14 cellular contexts compared by ENCODE assay signal in the genomic region with DNA sequence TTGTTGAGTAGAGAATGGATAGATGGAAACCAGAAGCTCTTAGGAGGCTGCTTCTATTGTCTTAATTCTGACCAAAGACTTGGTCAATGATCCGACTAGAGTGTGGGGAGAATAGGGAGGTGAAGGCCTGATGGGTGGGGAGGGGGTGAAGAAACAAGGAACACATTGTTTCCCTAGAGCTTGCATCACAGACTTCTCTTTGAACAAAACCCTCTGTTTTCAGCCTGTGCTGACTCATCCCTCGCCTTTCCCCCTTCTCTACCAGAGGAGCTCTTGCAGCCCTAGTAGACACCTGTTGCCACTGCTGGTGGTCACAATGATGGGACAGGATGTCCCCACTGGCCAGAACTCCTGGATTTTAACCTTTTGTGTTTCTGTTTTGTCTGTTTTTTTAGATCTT. TPM values are rescaled to one million over a fixed set of nuclear protein-coding genes. Genes with fewer than 3 reads are reported as not detected.
DNase-seq lines count a peak whose midpoint lies in the region; ATAC-seq, FAIRE-seq and TF ChIP-seq lines count a peak whose summit lies in the region.
"Had no signal": no experiment of that assay in that cellular context is flagged by ENCODE, and none has a peak within 500 bp of the region (broad histone marks: within the 10 kb centered on the region; RNA-seq: fewer than 3 reads in every experiment).

No MANE protein-coding gene starts in this region.

- no peak overlapping the region for H3K4me3 ChIP-seq in bronchial epithelial cell (ENCODE audit: low read depth, low read length)
- H3K4me3 ChIP-seq: breast epithelium had no signal

- H3K27me3 Mint-ChIP-seq in Calu3 (ENCODE audit: unreplicated experiment) = no peaks in the 10 kb centered on the region

- H3K27me3 ChIP-seq in bronchial epithelial cell (ENCODE audit: control insufficient read depth, insufficient read depth, low read length) = peaks cover 13% of the 10 kb centered on the region
- H3K27me3 ChIP-seq: breast epithelium had no signal

- no peak overlapping the region for H3K4me3 Mint-ChIP-seq in Calu3 (ENCODE audit: low read depth, unreplicated experiment)
- no peak overlapping the region for H3K4me3 Mint-ChIP-seq in stimulated activated effector memory CD8-positive, alpha-beta T cell treated with anti-CD3 and anti-CD28 coated beads, Interleukin-12 subunit alpha, Interleukin-12 subunit beta, amount 100 ng/mL, for 72 hours
- H3K4me3 Mint-ChIP-seq: B cell had no signal

- FAIRE-seq in bronchial epithelial cell (lab: Jason Lieb, UNC) = peak; percentile 55

- no peaks in the 10 kb centered on the region for H3K36me3 ChIP-seq in bronchial epithelial cell (ENCODE audit: control insufficient read depth, insufficient read depth, low read length)
- H3K36me3 ChIP-seq: breast epithelium had no signal

- peak overlapping the region; percentile 77 for H3K27ac Mint-ChIP-seq in Calu3 (ENCODE audit: unreplicated experiment)
- no peak overlapping the region for H3K27ac Mint-ChIP-seq in stimulated activated effector memory CD8-positive, alpha-beta T cell treated with anti-CD3 and anti-CD28 coated beads, Interleukin-12 subunit alpha, Interleukin-12 subunit beta, amount 100 ng/mL, for 72 hours
- H3K27ac Mint-ChIP-seq: B cell had no signal

- CTCF ChIA-PET in Calu3 (lab: Charles Lee) = interaction anchor here (0.6 to 2.0 kb wide), 7 partner anchors 14 to 597 kb away, joined by 3 to 9 read pairs (median 3); no protein-coding TSS in a partner anchor

- peak; percentile 86 for DNase-seq in Calu3
- peak; percentile 36 for DNase-seq in M059J (ENCODE audit: low read depth)
- DNase-seq in bronchial epithelial cell (ENCODE audit: low read depth) = no peak
- DNase-seq in middle frontal gyrus (ENCODE audit: extremely low spot score, low spot score) = peak; percentile 37
- DNase-seq in activated effector memory CD4-positive, alpha-beta T cell treated with Interleukin-2 at 50 U/mL for 16 hours = no peak
- no peak for DNase-seq in stimulated activated effector memory CD8-positive, alpha-beta T cell treated with anti-CD3 and anti-CD28 coated beads, Interleukin-12 subunit alpha, Interleukin-12 subunit beta, amount 100 ng/mL, for 72 hours (ENCODE audit: low spot score in 2 of 2)
- no peak for DNase-seq in epidermal melanocyte (ENCODE audit: insufficient read length, low spot score)
- DNase-seq in NCI-H748 treated with DMSO at 0.1 percent for 48 hours (lab: John Stamatoyannopoulos, UW) = no peak
- DNase-seq: activated CD4-positive, alpha-beta T cell treated with anti-CD3 and anti-CD28 coated beads, Interleukin-2, amount 50 U/mL, for 4 hours; activated effector memory CD4-positive, alpha-beta T cell treated with anti-CD3 and anti-CD28 coated beads, Interleukin-2, amount 50 U/mL, for 16 hours; Kasumi-1 had no signal

- H3K9me3 Mint-ChIP-seq in Calu3 (ENCODE audit: low read depth, unreplicated experiment) = no peaks in the 10 kb centered on the region
- H3K9me3 Mint-ChIP-seq in stimulated activated effector memory CD8-positive, alpha-beta T cell treated with anti-CD3 and anti-CD28 coated beads, Interleukin-12 subunit alpha, Interleukin-12 subunit beta, amount 100 ng/mL, for 72 hours = no peaks in the 10 kb centered on the region

- H3K36me3 Mint-ChIP-seq in Calu3 (ENCODE audit: insufficient read depth, unreplicated experiment) = peaks cover 3% of the 10 kb centered on the region
- H3K36me3 Mint-ChIP-seq in stimulated activated effector memory CD8-positive, alpha-beta T cell treated with anti-CD3 and anti-CD28 coated beads, Interleukin-12 subunit alpha, Interleukin-12 subunit beta, amount 100 ng/mL, for 72 hours = no peaks in the 10 kb centered on the region

- TF ChIP-seq CTCF in Calu3 (IDR thresholded peaks at IDR 0.05; ENCODE audit: unreplicated experiment) = no peak
- TF ChIP-seq CTCF in bronchial epithelial cell (IDR thresholded peaks at IDR 0.05; ENCODE audit: insufficient read depth, low read length, severe bottlenecking) = no peak

- no peak for ATAC-seq in stimulated activated effector memory CD8-positive, alpha-beta T cell treated with anti-CD3 and anti-CD28 coated beads, Interleukin-12 subunit alpha, Interleukin-12 subunit beta, amount 100 ng/mL, for 72 hours

- intact Hi-C loops in Calu3 (cut with micrococcal nuclease; ENCODE audit: unreplicated experiment) = no loop called here

- BruUV-seq in Calu3 (replicated peaks; lab: Mats Ljungman, UMichigan) = no TSS peak

- H3K4me1 Mint-ChIP-seq in Calu3 (ENCODE audit: low read depth, unreplicated experiment) = peaks cover 57% of the 10 kb centered on the region
- H3K4me1 Mint-ChIP-seq in stimulated activated effector memory CD8-positive, alpha-beta T cell treated with anti-CD3 and anti-CD28 coated beads, Interleukin-12 subunit alpha, Interleukin-12 subunit beta, amount 100 ng/mL, for 72 hours = no peaks in the 10 kb centered on the region
- H3K4me1 Mint-ChIP-seq: B cell had no signal

RNA-seq across cellular contexts. Expression of a gene that starts 46.8 kb away (rescaled TPM):
- total RNA-seq in Calu3 (2022) (not detected in 2 replicates), bronchial epithelial cell (not detected in 2 replicates)
- not detected in 2 replicates for total RNA-seq in M059J (2014; rRNA removed; shearing (Covaris generic))
- total RNA-seq: B cell; breast epithelium; T-helper 2 cell treated with Interferon-gamma antibody and Interleukin-4, amounts not matched to agents 100 ng/mL and 5 ng/mL, for 36 hours had no signal

Comparison
In these comparisons a context has a peak if more than half of its experiments do, and no peak if none do; other contexts are left out.
1. DNase-seq: peak in Calu3 (single experiment), M059J (single experiment) and middle frontal gyrus (single experiment); none in bronchial epithelial cell (single experiment), activated effector memory CD4-positive, alpha-beta T cell treated with Interleukin-2 at 50 U/mL for 16 hours (single experiment), stimulated activated effector memory CD8-positive, alpha-beta T cell treated with anti-CD3 and anti-CD28 coated beads, Interleukin-12 subunit alpha, Interleukin-12 subunit beta, amount 100 ng/mL, for 72 hours (0 of 2), epidermal melanocyte (single experiment) and NCI-H748 treated with DMSO at 0.1 percent for 48 hours (single experiment).